ENCODE assay signal across 9 cellular contexts in the genomic region with DNA sequence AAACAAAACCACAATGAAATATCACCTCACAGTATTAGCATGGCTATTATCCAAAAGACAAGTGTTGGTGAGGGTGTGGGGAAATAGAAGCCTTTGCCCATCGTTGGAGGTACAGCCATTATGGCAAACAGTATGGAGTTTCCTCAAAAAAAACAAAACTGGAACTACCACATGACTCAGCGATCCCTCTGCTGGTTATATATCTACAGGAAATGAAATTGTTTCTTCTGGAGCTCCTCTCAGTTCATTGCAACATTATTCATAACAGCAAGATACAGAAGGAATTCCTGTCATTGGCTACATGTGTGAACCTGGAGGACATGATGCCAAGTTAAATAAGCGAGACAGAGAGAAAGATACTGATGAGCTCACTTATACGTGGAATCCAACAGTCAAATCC. TPM values are rescaled to one million over a fixed set of nuclear protein-coding genes. Genes with fewer than 3 reads are reported as not detected.
DNase-seq lines count a peak whose midpoint lies in the region; FAIRE-seq and TF ChIP-seq lines count a peak whose summit lies in the region.
"Had no signal": no experiment of that assay in that cellular context is flagged by ENCODE, and none has a peak within 500 bp of the region (broad histone marks: within the 10 kb centered on the region; RNA-seq: fewer than 3 reads in every experiment).

No MANE protein-coding gene starts in this region.

- TF ChIP-seq CTCF in bronchial epithelial cell (IDR thresholded peaks at IDR 0.05; ENCODE audit: insufficient read depth, low read length, severe bottlenecking): peak; percentile 20

- intact Hi-C loops in cardiac septum (cut with DNase I): loop anchor here (5.0 to 10.0 kb wide), 2 partner anchors 184 to 558 kb away; no protein-coding TSS in a partner anchor

- no peak overlapping the region for H3K4me2 ChIP-seq in trophoblast cell (ENCODE audit: low read length)

- no peak overlapping the region for H4K8ac ChIP-seq in trophoblast cell (ENCODE audit: low read depth, low read length)

- no peak overlapping the region for H2BK12ac ChIP-seq in trophoblast cell (ENCODE audit: low read length)

- H2AFZ ChIP-seq in trophoblast cell (ENCODE audit: insufficient read depth, low read length, poor library complexity): no peak overlapping the region

- no peak for FAIRE-seq in bronchial epithelial cell (lab: Jason Lieb, UNC)

- peaks cover 6% of the 10 kb centered on the region for H3K36me3 ChIP-seq in bronchial epithelial cell (ENCODE audit: control insufficient read depth, insufficient read depth, low read length)
- H3K36me3 ChIP-seq in trophoblast cell (ENCODE audit: control insufficient read depth in 1 of 2, insufficient read depth in 2 of 2, low read length in 2 of 2): peaks cover 4 to 9% of the 10 kb centered on the region in 2 experiments
- H3K36me3 ChIP-seq: prostate gland had no signal

- H3K4me3 ChIP-seq in bronchial epithelial cell (ENCODE audit: low read depth, low read length) (no peak overlapping the region), trophoblast cell (ENCODE audit: low read depth, low read length) (no peak overlapping the region)
- H3K4me3 ChIP-seq: prostate gland had no signal

- peaks cover 3 to 12% of the 10 kb centered on the region in 2 experiments for H3K4me1 ChIP-seq in trophoblast cell (ENCODE audit: control insufficient read depth in 1 of 2, insufficient read depth in 2 of 2, low read length in 2 of 2)

- no peaks in the 10 kb centered on the region for H3K27me3 ChIP-seq in bronchial epithelial cell (ENCODE audit: control insufficient read depth, insufficient read depth, low read length)
- H3K27me3 ChIP-seq in trophoblast cell (ENCODE audit: insufficient read depth, low read length): no peaks in the 10 kb centered on the region

- H2AK5ac ChIP-seq in trophoblast cell (ENCODE audit: low read length): no peak overlapping the region

- no CpG with 5 or more reads among the region's 4 CpGs for WGBS in trophoblast cell (ENCODE audit: extremely low coverage, insufficient coverage, insufficient read length)

- H3K9me3 ChIP-seq in trophoblast cell (ENCODE audit: insufficient read depth, low read depth, low read length): no peaks in the 10 kb centered on the region
- H3K9me3 ChIP-seq: prostate gland had no signal

- H3K9ac ChIP-seq in trophoblast cell (ENCODE audit: low read length): no peak overlapping the region

- H3K23ac ChIP-seq in trophoblast cell (ENCODE audit: low read length): no peak overlapping the region

- H3K4ac ChIP-seq in trophoblast cell (ENCODE audit: low read depth, low read length): no peak overlapping the region

- DNase-seq in NCI-H510A treated with DMSO at 0.1 percent for 48 hours (lab: John Stamatoyannopoulos, UW): peak; percentile 42
- no peak for DNase-seq in NCI-H510A (lab: John Stamatoyannopoulos, UW)
- DNase-seq in NCI-H226: peak; percentile 91
- peak; percentile 89 for DNase-seq in bronchial epithelial cell (ENCODE audit: low read depth)
- DNase-seq in trophoblast cell: peak; percentile 7 to 52
- DNase-seq in NCI-H774 (lab: John Stamatoyannopoulos, UW): no peak
- DNase-seq in cardiac septum (ENCODE audit: low spot score): no peak
- no peak for DNase-seq in cerebellum (ENCODE audit: low spot score)

- no peak overlapping the region for H3K14ac ChIP-seq in trophoblast cell (ENCODE audit: low read length)

- no peak overlapping the region for H3K18ac ChIP-seq in trophoblast cell (ENCODE audit: low read length)

- H4K12ac ChIP-seq in trophoblast cell (ENCODE audit: low read depth, low read length): no peak overlapping the region

- no peak overlapping the region for H2BK5ac ChIP-seq in trophoblast cell (ENCODE audit: low read depth, low read length, poor library complexity)

- H3K79me2 ChIP-seq in trophoblast cell (ENCODE audit: control insufficient read depth, insufficient read depth, low read length, poor library complexity): peaks cover 22% of the 10 kb centered on the region

- H4K91ac ChIP-seq in trophoblast cell (ENCODE audit: low read depth, low read length): no peak overlapping the region

- H3K79me1 ChIP-seq in trophoblast cell (ENCODE audit: low read length): peaks cover 10% of the 10 kb centered on the region

- H3K27ac ChIP-seq in trophoblast cell (ENCODE audit: low read depth, low read length): no peak overlapping the region
- H3K27ac ChIP-seq: prostate gland had no signal

- H2BK120ac ChIP-seq in trophoblast cell (ENCODE audit: insufficient read depth, low read length, poor library complexity): no peak overlapping the region

RNA-seq across cellular contexts. Expression of gene UBE3C, which starts 2.4 kb away (rescaled TPM):
- total RNA-seq in bronchial epithelial cell: 73.6 and 89.5 TPM in 2 replicates
- 40.7 and 41.8 TPM in 2 replicates for polyA plus RNA-seq in trophoblast cell (2013)
- total RNA-seq in cardiac septum: 50.8 TPM
- 92.3 TPM for total RNA-seq in cerebellum

Comparison
In these comparisons a context has a peak if more than half of its experiments do, and no peak if none do; other contexts are left out.
1. DNase-seq: peak in NCI-H510A treated with DMSO at 0.1 percent for 48 hours (single experiment), NCI-H226 (single experiment), bronchial epithelial cell (single experiment) and trophoblast cell (2 of 2); none in NCI-H510A (single experiment), NCI-H774 (single experiment), cardiac septum (single experiment) and cerebellum (single experiment).